Comparison of ENCODE assay signal across 1 cellular context in genomic region chr1:205547932-205548827, GRCh38.
TF ChIP-seq lines count a peak whose summit lies in the region.

No MANE protein-coding gene starts in this region.

TF ChIP-seq in H1, 55 proteins besides CTCF, POLR2A, EP300 and RAD21:
- no peak for TF ChIP-seq CHD7 (IDR thresholded peaks at IDR 0.05; ENCODE audit: insufficient replicate concordance, low read length)
- no peak for TF ChIP-seq RBBP5 (IDR thresholded peaks at IDR 0.05; ENCODE audit: borderline replicate concordance, low read depth, low read length)
- no peak for TF ChIP-seq TBP (IDR thresholded peaks at IDR 0.05; ENCODE audit: low read depth, low read length)
- no peak for TF ChIP-seq MAX (IDR thresholded peaks at IDR 0.05)
- no peak for TF ChIP-seq CBX8 (IDR thresholded peaks at IDR 0.05; ENCODE audit: borderline replicate concordance, low read depth, low read length)
- TF ChIP-seq KDM5A (IDR thresholded peaks at IDR 0.05; ENCODE audit: low read length): no peak
- TF ChIP-seq POLR2AphosphoS5 (IDR thresholded peaks at IDR 0.05; ENCODE audit: low read depth, low read length): no peak
- no peak for TF ChIP-seq CEBPB (IDR thresholded peaks at IDR 0.05; ENCODE audit: low read depth, low read length)
- no peak for TF ChIP-seq TEAD4 (IDR thresholded peaks at IDR 0.05; ENCODE audit: low read depth, low read length)
- TF ChIP-seq CBX5 (IDR thresholded peaks at IDR 0.05; ENCODE audit: low read depth, low read length): no peak
- TF ChIP-seq SIX5 (IDR thresholded peaks at IDR 0.05; ENCODE audit: low read depth, low read length): no peak
- TF ChIP-seq SAP30 (IDR thresholded peaks at IDR 0.05; ENCODE audit: insufficient read depth, insufficient replicate concordance, low read length): no peak
- no peak for TF ChIP-seq FOSL1 (IDR thresholded peaks at IDR 0.05; ENCODE audit: insufficient read depth, low read depth, low read length)
- no peak for TF ChIP-seq KDM1A (IDR thresholded peaks at IDR 0.05; ENCODE audit: borderline replicate concordance, low read length)
